ENCODE assay signal across 7 cellular contexts in genomic region chr2:163607630-163608029, GRCh38.
"Had no signal": no experiment of that assay in that cellular context is flagged by ENCODE, and none has a peak within 500 bp of the region (broad histone marks: within the 10 kb centered on the region; RNA-seq: fewer than 3 reads in every experiment).

No MANE protein-coding gene starts in this region.

- DNase-seq: H9, HCEC 1CT had no signal

- ATAC-seq: GM23338, HepG2 had no signal

- H3K36me3 Mint-ChIP-seq: IgD-negative memory B cell had no signal

- FAIRE-seq: H1, H54, HepG2 had no signal

- H3K4me3 Mint-ChIP-seq: GM23338, H9, IgD-negative memory B cell had no signal

- H3K9me3 Mint-ChIP-seq: GM23338, H9, IgD-negative memory B cell had no signal

- H3K27ac Mint-ChIP-seq: GM23338, IgD-negative memory B cell had no signal

- H3K4me1 Mint-ChIP-seq: IgD-negative memory B cell had no signal
